Comparison of ENCODE assay signal across 31 cellular contexts in the genomic region with DNA sequence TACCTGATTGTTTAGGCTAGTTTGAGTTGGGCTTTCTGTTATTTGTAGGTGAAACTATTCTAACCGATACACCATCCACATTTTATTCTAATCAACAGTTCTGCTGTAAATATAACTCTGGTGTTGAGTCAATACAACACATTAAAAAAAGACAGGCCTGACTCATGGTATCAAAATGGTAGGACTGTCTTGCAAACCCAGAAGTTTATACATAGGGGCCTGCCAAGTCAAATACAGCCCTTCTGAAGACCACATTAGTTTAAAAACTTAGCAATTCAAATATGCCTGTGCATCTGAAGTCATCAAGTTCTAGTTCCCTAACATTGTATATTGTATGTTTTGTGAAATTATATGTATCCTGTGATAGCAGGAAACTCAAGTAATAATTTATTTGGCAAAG. TPM values are rescaled to one million over a fixed set of nuclear protein-coding genes. Genes with fewer than 3 reads are reported as not detected.
DNase-seq lines count a peak whose midpoint lies in the region; ATAC-seq and TF ChIP-seq lines count a peak whose summit lies in the region.
"Had no signal": no experiment of that assay in that cellular context is flagged by ENCODE, and none has a peak within 500 bp of the region (broad histone marks: within the 10 kb centered on the region; RNA-seq: fewer than 3 reads in every experiment).

No MANE protein-coding gene starts in this region.

- no peak for ATAC-seq in GM18502 (IDR thresholded peaks at IDR 0.05; ENCODE audit: poor library complexity, unreplicated experiment)
- ATAC-seq: activated CD8-positive, alpha-beta T cell treated with anti-CD3 and anti-CD28 coated beads for 36 hours; gastroesophageal sphincter; left lung; psoas muscle had no signal

- H3K9me3 ChIP-seq in OCI-LY7 (ENCODE audit: low read length), result no peaks in the 10 kb centered on the region
- H3K9me3 ChIP-seq: gastroesophageal sphincter, left lung, neutrophil, psoas muscle, sigmoid colon, uterus had no signal

- BruUV-seq in OCI-LY7 (replicated peaks; lab: Mats Ljungman, UMichigan), result no TSS peak

- CTCF ChIA-PET in AG04449 (lab: Yijun Ruan, JAX) (interaction anchor here (1.7 kb wide), 1 partner anchor 10 kb away, joined by 4 read pairs; no protein-coding TSS in a partner anchor), OCI-LY7 (lab: Charles Lee; ENCODE audit: unreplicated experiment) (no interaction called here)

- no peaks in the 10 kb centered on the region for H3K79me2 ChIP-seq in OCI-LY7 (ENCODE audit: insufficient read depth, low read depth, low read length)

- H4K20me1 ChIP-seq in OCI-LY7 (ENCODE audit: insufficient read depth, low read length), result no peaks in the 10 kb centered on the region

- H2AFZ ChIP-seq in OCI-LY7 (ENCODE audit: low read length), result no peak overlapping the region

- DNase-seq in AG04449 (ENCODE audit: low read depth, low spot score) (peak; percentile 77), HCEC 1CT (peak; percentile 31), astrocyte of the cerebellum (ENCODE audit: low read depth) (peak; percentile 54), fibroblast of peridontal ligament (ENCODE audit: extremely low read depth) (peak; percentile 92), NCI-H1092 (lab: John Stamatoyannopoulos, UW) (no peak), GM13977 (ENCODE audit: low spot score) (no peak), OCI-LY7 (ENCODE audit: low spot score) (no peak)
- DNase-seq: activated CD4-positive, CD25-positive, alpha-beta regulatory T cell treated with anti-CD3 and anti-CD28 coated beads, Interleukin-2, amount 50 U/mL, for 72 hours; activated CD8-positive, alpha-beta T cell treated with anti-CD3 and anti-CD28 coated beads for 36 hours; aorta; effector CD4-positive, alpha-beta T cell; GDM1; hippocampal formation; immature natural killer cell; KG1; left lung; naive B cell; NCI-H1436; NCI-H2107; NCI-H446; NCI-H82; psoas muscle; sigmoid colon; stimulated activated CD4-positive, alpha-beta T cell treated with anti-CD3 and anti-CD28 coated beads, Interleukin-15, amount 100 ng/mL, for 24 hours; stimulated activated naive CD4-positive, alpha-beta T cell; T-helper 1 cell; uterus had no signal

- H3K27ac ChIP-seq in OCI-LY7 (ENCODE audit: low read depth, low read length, poor library complexity, severe bottlenecking), result no peak overlapping the region
- H3K27ac ChIP-seq: 22Rv1, gastroesophageal sphincter, left lung, neutrophil, psoas muscle, uterus had no signal

- H3K36me3 ChIP-seq in OCI-LY7 (ENCODE audit: insufficient read depth, low read length), result no peaks in the 10 kb centered on the region
- H3K36me3 ChIP-seq: gastroesophageal sphincter, left lung, neutrophil, sigmoid colon, uterus had no signal

- POLR2A ChIA-PET in AG04449 (lab: Yijun Ruan, JAX), result no interaction called here
- POLR2A ChIA-PET in OCI-LY7 (lab: Charles Lee), result interaction anchor here (0.6 to 1.5 kb wide), 2 partner anchors 17 to 392 kb away, joined by 3 to 5 read pairs; no protein-coding TSS in a partner anchor

- H3K9me2 ChIP-seq in OCI-LY7 (ENCODE audit: insufficient read depth, low read length), result 0 out of 2 replicates have a peak, but pooled peaks cover 2% of the 10 kb centered on the region

- no peaks in the 10 kb centered on the region for H3K4me1 ChIP-seq in OCI-LY7 (ENCODE audit: insufficient read depth, low read length, poor library complexity, severe bottlenecking)
- H3K4me1 ChIP-seq: left lung, psoas muscle, sigmoid colon, uterus had no signal

- in situ Hi-C loops in astrocyte of the cerebellum (cut with HindIII; ENCODE audit: low sequenced_read_pairs), result no loop called here
- in situ Hi-C loops in GM13977 (cut with MboI; ENCODE audit: low pct_unique_long_range_greater_than_20kb, low sequenced_read_pairs, unreplicated experiment), result no loop called here

- intact Hi-C loops in OCI-LY7 (cut with micrococcal nuclease; ENCODE audit: unreplicated experiment), result no loop called here

- no peak overlapping the region for H3K4me2 ChIP-seq in OCI-LY7 (ENCODE audit: low read length)

- H3K4me3 ChIP-seq in AG04449 (ENCODE audit: low read depth, low read length) (no peak overlapping the region), astrocyte of the cerebellum (ENCODE audit: low read depth, low read length) (no peak overlapping the region), OCI-LY7 (ENCODE audit: low read depth, low read length, poor library complexity, severe bottlenecking) (no peak overlapping the region)
- H3K4me3 ChIP-seq: gastroesophageal sphincter, left lung, psoas muscle, sigmoid colon, uterus had no signal

- TF ChIP-seq CTCF in AG04449 (IDR thresholded peaks at IDR 0.05; ENCODE audit: insufficient read depth, low read length, missing control alignments) (no peak), astrocyte of the cerebellum (IDR thresholded peaks at IDR 0.05; ENCODE audit: low read depth, low read length, missing control alignments) (no peak), GM13977 (IDR thresholded peaks at IDR 0.05; ENCODE audit: extremely low read depth, insufficient read depth, missing control alignments) (no peak), OCI-LY7 (conservative IDR thresholded peaks at IDR 0.05; ENCODE audit: low read length) (no peak)

RNA-seq across cellular contexts. Expression of a gene that starts 24.4 kb away (rescaled TPM):
- 0.22 and 1.5 TPM in 2 replicates for total RNA-seq in OCI-LY7 (2014; rRNA removed; shearing (Covaris generic))
- 1.1 and 1.4 TPM in 2 replicates for total RNA-seq in OCI-LY7 (2022)

Comparison
In these comparisons a context has a peak if more than half of its experiments do, and no peak if none do; other contexts are left out.
1. DNase-seq: peak in AG04449 (single experiment), HCEC 1CT (single experiment), astrocyte of the cerebellum (single experiment) and fibroblast of peridontal ligament (single experiment); none in NCI-H1092 (single experiment), GM13977 (single experiment) and OCI-LY7 (single experiment).